31 cellular contexts compared by ENCODE assay signal in the genomic region with DNA sequence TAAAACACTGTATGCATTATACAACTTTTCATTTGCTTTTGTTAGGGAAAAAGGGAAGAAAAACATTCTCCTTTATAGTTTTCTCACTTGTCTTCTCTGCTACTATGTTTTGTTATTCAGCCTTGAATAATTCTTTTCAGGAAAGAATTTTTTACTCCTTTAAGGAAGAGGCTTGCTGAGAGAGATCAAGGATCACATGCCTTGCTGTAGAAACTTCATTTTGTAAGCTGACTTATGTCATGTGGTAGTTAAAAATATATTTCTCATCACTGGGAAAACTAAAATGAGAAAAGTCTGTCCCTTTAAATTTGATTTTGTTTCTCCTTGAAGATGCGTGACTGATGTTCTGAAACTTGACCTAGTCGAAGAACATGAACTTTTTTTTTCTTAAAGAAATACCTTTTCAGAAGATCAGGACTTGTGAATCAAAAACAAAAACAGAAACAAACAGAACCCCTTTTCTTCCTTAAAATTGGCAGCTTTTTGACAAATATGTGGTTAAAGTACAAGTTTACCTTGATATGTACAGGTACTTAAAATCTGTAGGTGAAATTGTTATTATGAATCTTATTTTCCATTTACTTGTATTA.
DNase-seq lines count a peak whose midpoint lies in the region; ATAC-seq, FAIRE-seq and TF ChIP-seq lines count a peak whose summit lies in the region.
"Had no signal": no experiment of that assay in that cellular context is flagged by ENCODE, and none has a peak within 500 bp of the region (broad histone marks: within the 10 kb centered on the region; RNA-seq: fewer than 3 reads in every experiment).

No MANE protein-coding gene starts in this region.

- peak; percentile 82 for FAIRE-seq in GM19239 (lab: Jason Lieb, UNC)
- no peak for FAIRE-seq in H1 (lab: Jason Lieb, UNC)
- FAIRE-seq in HTR-8/SVneo (lab: Jason Lieb, UNC) = no peak
- FAIRE-seq in RCC 7860 (lab: Jason Lieb, UNC) = no peak
- FAIRE-seq: islet of Langerhans had no signal

- H3K36me3 Mint-ChIP-seq in nephron (ENCODE audit: low read depth) = no peaks in the 10 kb centered on the region
- peaks cover 1 to 3% of the 10 kb centered on the region in 2 donors for H3K36me3 Mint-ChIP-seq in CD4-positive, alpha-beta memory T cell

- H3K56ac ChIP-seq in H1 (replicated peaks; ENCODE audit: insufficient read length, low read depth, low read length) = no peak overlapping the region

- DNase-seq in GM19239 (ENCODE audit: insufficient read length, low spot score) (no peak), H1 (ENCODE audit: low read depth in 1 of 2, low spot score in 2 of 2) (no peak), HTR-8/SVneo (ENCODE audit: insufficient read length, low spot score) (no peak), RCC 7860 (ENCODE audit: low spot score) (no peak)
- no peak for DNase-seq in CD4-positive, alpha-beta memory T cell
- DNase-seq: activated B cell treated with CpG ODN at 0.5 μM for 24 hours; activated naive CD4-positive, alpha-beta T cell treated with anti-CD3 and anti-CD28 coated beads for 36 hours; AML-193; amniotic stem cell; CD4-positive, alpha-beta T cell; DMS 273 treated with DMSO at 0.1 percent for 48 hours; EL; HCEC 1CT; hypothalamus; Kasumi-1; left ventricle myocardium inferior; naive thymus-derived CD4-positive, alpha-beta T cell; NCI-H1092 treated with DMSO at 0.1 percent for 48 hours; NCI-H1930; NCI-H526; NK-92 treated with Interleukin-12 subunit alpha and Interleukin-12 subunit beta, amount 100 ng/mL, for 24 hours; SHP77; stimulated activated CD4-positive, alpha-beta T cell treated with anti-CD3 and anti-CD28 coated beads, Interleukin-2, amount 100 ng/mL, for 24 hours had no signal

- peak overlapping the region in 2 of 3 experiments; percentile 15 to 38 for H3K27ac Mint-ChIP-seq in nephron
- H3K27ac Mint-ChIP-seq in CD4-positive, alpha-beta memory T cell = no peak overlapping the region
- H3K27ac Mint-ChIP-seq: activated B cell treated with CpG ODN at 0.5 μM for 24 hours; activated naive CD4-positive, alpha-beta T cell treated with anti-CD3 and anti-CD28 coated beads for 36 hours; CD4-positive, alpha-beta T cell; naive thymus-derived CD4-positive, alpha-beta T cell had no signal

- H3K18ac ChIP-seq in H1 (ENCODE audit: extremely low read depth, low read length) = no peak overlapping the region; the same call in 1 of the 2 replicates

- no peak for TF ChIP-seq POLR2A in H1 (IDR thresholded peaks at IDR 0.05; ENCODE audit: control extremely low read depth in 1 of 2, low read depth in 2 of 2, low read length in 2 of 2)

- H3K79me1 ChIP-seq in H1 (ENCODE audit: low read depth, low read length) = no peaks in the 10 kb centered on the region

- H3K23ac ChIP-seq in H1 (ENCODE audit: insufficient read length) = no peak overlapping the region

- no peak overlapping the region for H3K4ac ChIP-seq in H1 (replicated peaks; ENCODE audit: insufficient read length, low read depth, low read length)

- no peak overlapping the region for H2BK15ac ChIP-seq in H1 (ENCODE audit: low read length)

- no peak overlapping the region for H3K27ac ChIP-seq in OCI-LY3 (ENCODE audit: low read length)
- H3K27ac ChIP-seq in H1 (ENCODE audit: low read depth, low read length) = no peak overlapping the region
- no peak overlapping the region for H3K27ac ChIP-seq in CD4-positive, alpha-beta memory T cell (ENCODE audit: low read depth, low read length)
- H3K27ac ChIP-seq: A549, left ventricle myocardium inferior, tibial nerve had no signal

- POLR2A ChIA-PET in H1 (lab: Charles Lee; ENCODE audit: partially characterized antibody) = no interaction called here
- POLR2A ChIA-PET in CD4-positive, alpha-beta memory T cell (lab: Charles Lee; ENCODE audit: partially characterized antibody) = no interaction called here

- H4K20me1 ChIP-seq in OCI-LY3 (ENCODE audit: insufficient read depth, low read length) (no peaks in the 10 kb centered on the region), H1 (replicated peaks in 1 of 2; ENCODE audit: control insufficient read depth in 1 of 2, insufficient read depth in 2 of 2, low read length in 2 of 2) (no peaks in the 10 kb centered on the region)

- H3K9ac ChIP-seq in OCI-LY3 (ENCODE audit: low read length) = no peak overlapping the region
- no peak overlapping the region for H3K9ac ChIP-seq in H1 (replicated peaks in 1 of 4; ENCODE audit: extremely low read depth in 1 of 4, low read depth in 3 of 4, low read length in 3 of 4)

- H3K23me2 ChIP-seq in H1 (ENCODE audit: low read depth, low read length) = no peaks in the 10 kb centered on the region

- peaks cover 13% of the 10 kb centered on the region for H3K4me1 Mint-ChIP-seq in nephron
- H3K4me1 Mint-ChIP-seq in CD4-positive, alpha-beta memory T cell = peaks cover 16 to 24% (median 19%) of the 10 kb centered on the region in 4 donors

- H2AK5ac ChIP-seq in H1 (ENCODE audit: low read depth, low read length) = no peak overlapping the region

- no peak overlapping the region for H4K91ac ChIP-seq in H1 (replicated peaks; ENCODE audit: insufficient read length, low read length)

- H4K5ac ChIP-seq in H1 (ENCODE audit: insufficient read length, low read depth, low read length) = peak overlapping the region; percentile 91

- no peaks in the 10 kb centered on the region for H3K9me3 ChIP-seq in OCI-LY3 (ENCODE audit: insufficient read depth, low read length)
- H3K9me3 ChIP-seq in H1 (ENCODE audit: insufficient read depth in 2 of 2, low read depth in 1 of 2, low read length in 1 of 2) = peaks cover 0 to 4% of the 10 kb centered on the region in 2 experiments; a peak in 2 of 4 replicates
- no peaks in the 10 kb centered on the region for H3K9me3 ChIP-seq in CD4-positive, alpha-beta memory T cell (ENCODE audit: control insufficient read depth in 1 of 2, low read length in 2 of 2)
- H3K9me3 ChIP-seq: A549, tibial nerve had no signal

- H2BK12ac ChIP-seq in H1 (ENCODE audit: low read depth, low read length) = no peak overlapping the region

- H4K8ac ChIP-seq in H1 (ENCODE audit: extremely low read depth, insufficient read depth, low read length) = no peak overlapping the region

- no peak for ATAC-seq in HG03520 (IDR thresholded peaks at IDR 0.05; ENCODE audit: unreplicated experiment)
- ATAC-seq: A549; esophagus mucosa; naive thymus-derived CD4-positive, alpha-beta T cell had no signal

- H3K4me1 ChIP-seq in OCI-LY3 (ENCODE audit: low read length) = peaks cover 56% of the 10 kb centered on the region
- H3K4me1 ChIP-seq in H1 (replicated peaks in 1 of 4; ENCODE audit: control insufficient read depth in 3 of 4, insufficient read depth in 4 of 4, low read length in 3 of 4) = peaks cover 3 to 12% (median 6%) of the 10 kb centered on the region in 4 experiments; a peak in 5 of 7 replicates
- peaks cover 11% of the 10 kb centered on the region for H3K4me1 ChIP-seq in CD4-positive, alpha-beta memory T cell (ENCODE audit: insufficient read depth, low read length)
- H3K4me1 ChIP-seq: A549 had no signal

- H3K27me3 Mint-ChIP-seq in nephron (ENCODE audit: low read depth) = no peaks in the 10 kb centered on the region
- H3K27me3 Mint-ChIP-seq in CD4-positive, alpha-beta memory T cell = no peaks in the 10 kb centered on the region
- H3K27me3 Mint-ChIP-seq: activated B cell treated with CpG ODN at 0.5 μM for 24 hours; CD4-positive, alpha-beta T cell; naive thymus-derived CD4-positive, alpha-beta T cell had no signal

- TF ChIP-seq EP300 in H1 (IDR thresholded peaks at IDR 0.05; ENCODE audit: borderline replicate concordance in 1 of 2, low read depth in 2 of 2, low read length in 2 of 2) = no peak

- intact Hi-C loops in CD4-positive, alpha-beta memory T cell (cut with micrococcal nuclease) = no loop called here

- WGBS in H1 (ENCODE audit: extremely low coverage in 1 of 2, insufficient coverage in 1 of 2, insufficient read length in 1 of 2, insufficient replicate concordance in 2 of 2, low coverage in 1 of 2, low lambda C conversion rate in 2 of 2, missing lambda C conversion rate in 1 of 2), 2 experiments = 20% methylated on average over 2 of the region's 2 CpGs; no CpG with 5 or more reads in 1 of the 2 experiments

- TF ChIP-seq RAD21 in H1 (IDR thresholded peaks at IDR 0.05 in 1 of 2, conservative IDR thresholded peaks at IDR 0.05 in 1 of 2; ENCODE audit: low read depth in 2 of 2, low read length in 2 of 2) = no peak

- no peaks in the 10 kb centered on the region for H3K36me3 ChIP-seq in OCI-LY3 (replicated peaks; ENCODE audit: low read depth, low read length)
- H3K36me3 ChIP-seq in H1 (ENCODE audit: control insufficient read depth in 2 of 4, insufficient read depth in 4 of 4, low read length in 3 of 4) = no peaks in the 10 kb centered on the region
- H3K36me3 ChIP-seq in CD4-positive, alpha-beta memory T cell (ENCODE audit: insufficient read depth, low read length) = no peaks in the 10 kb centered on the region
- H3K36me3 ChIP-seq: left ventricle myocardium inferior, tibial nerve had no signal

- H2BK20ac ChIP-seq in H1 (ENCODE audit: low read length) = no peak overlapping the region

- H3K9me3 Mint-ChIP-seq in nephron = no peaks in the 10 kb centered on the region
- peaks cover 0 to 6% (median 0%) of the 10 kb centered on the region in 8 donors for H3K9me3 Mint-ChIP-seq in CD4-positive, alpha-beta memory T cell
- H3K9me3 Mint-ChIP-seq: activated B cell treated with CpG ODN at 0.5 μM for 24 hours; activated naive CD4-positive, alpha-beta T cell treated with anti-CD3 and anti-CD28 coated beads for 36 hours; CD4-positive, alpha-beta T cell had no signal

- TF ChIP-seq CTCF in OCI-LY3 (IDR thresholded peaks at IDR 0.05; ENCODE audit: low read depth, low read length) (no peak), H1 (IDR thresholded peaks at IDR 0.05; ENCODE audit: control extremely low read depth in 1 of 3, insufficient read depth in 1 of 3, low read depth in 1 of 3, low read length in 3 of 3) (no peak), nephron (IDR thresholded peaks at IDR 0.05; ENCODE audit: unreplicated experiment in 3 of 3) (no peak)

- CTCF ChIA-PET in H1 (lab: Charles Lee; ENCODE audit: partially characterized antibody) = interaction anchor here (0.5 kb wide), 1 partner anchor 63 kb away, joined by 4 read pairs; no protein-coding TSS in a partner anchor
- CTCF ChIA-PET in CD4-positive, alpha-beta memory T cell (lab: Charles Lee; ENCODE audit: partially characterized antibody) = no interaction called here

- no peaks in the 10 kb centered on the region for H3K79me2 ChIP-seq in OCI-LY3 (ENCODE audit: low read length)
- no peaks in the 10 kb centered on the region for H3K79me2 ChIP-seq in H1 (ENCODE audit: control insufficient read depth in 1 of 2, insufficient read depth in 2 of 2, low read length in 2 of 2)

- H2AFZ ChIP-seq in OCI-LY3 (ENCODE audit: low read depth, low read length) (no peak overlapping the region), H1 (ENCODE audit: low read length) (no peak overlapping the region)

- no peak overlapping the region for H3K14ac ChIP-seq in H1 (ENCODE audit: insufficient read length)

- no peak overlapping the region for H3K4me3 Mint-ChIP-seq in nephron
- no peak overlapping the region for H3K4me3 Mint-ChIP-seq in CD4-positive, alpha-beta memory T cell
- H3K4me3 Mint-ChIP-seq: activated B cell treated with CpG ODN at 0.5 μM for 24 hours; activated naive CD4-positive, alpha-beta T cell treated with anti-CD3 and anti-CD28 coated beads for 36 hours; CD4-positive, alpha-beta T cell; naive thymus-derived CD4-positive, alpha-beta T cell had no signal

- H2BK120ac ChIP-seq in H1 (replicated peaks; ENCODE audit: low read depth, low read length) = no peak overlapping the region

- H3K4me2 ChIP-seq in OCI-LY3 (ENCODE audit: low read length) (peak overlapping the region; percentile 1; the same call in 1 of the 2 replicates), H1 (ENCODE audit: insufficient read depth in 1 of 2, low read depth in 2 of 2, low read length in 2 of 2) (peak overlapping the region; percentile 1 to 46; a peak in 1 of 4 replicates)
- H3K4me2 ChIP-seq: A549, smooth muscle cell had no signal

- H2BK5ac ChIP-seq in H1 (ENCODE audit: low read depth, low read length) = no peak overlapping the region

- no peak overlapping the region for H3K4me3 ChIP-seq in OCI-LY3 (ENCODE audit: low read length)
- H3K4me3 ChIP-seq in H1 (ENCODE audit: extremely low read depth in 1 of 4, insufficient read depth in 2 of 4, low read depth in 3 of 4, low read length in 4 of 4) = peak overlapping the region in 1 of 4 experiments; percentile 33; a peak in 1 of 8 replicates
- no peak overlapping the region for H3K4me3 ChIP-seq in CD4-positive, alpha-beta memory T cell (ENCODE audit: low read length in 2 of 2)
- H3K4me3 ChIP-seq: A549, left ventricle myocardium inferior, smooth muscle cell, tibial nerve had no signal

- H3K27me3 ChIP-seq in OCI-LY3 (ENCODE audit: low read depth, low read length) (no peaks in the 10 kb centered on the region), H1 (replicated peaks in 1 of 4; ENCODE audit: control insufficient read depth in 3 of 4, extremely low read depth in 1 of 4, insufficient read depth in 3 of 4, low read length in 3 of 4) (no peaks in the 10 kb centered on the region)
- no peaks in the 10 kb centered on the region for H3K27me3 ChIP-seq in CD4-positive, alpha-beta memory T cell (ENCODE audit: insufficient read depth, low read length)
- H3K27me3 ChIP-seq: tibial nerve had no signal

Comparison
In these comparisons a context has a peak if more than half of its experiments do, and no peak if none do; other contexts are left out.
1. H3K27ac Mint-ChIP-seq: peak in nephron (2 of 3); none in CD4-positive, alpha-beta memory T cell (0 of 7).